Comparison of ENCODE assay signal across 1 cellular context in genomic region chr2:190319557-190320498, GRCh38.
TF ChIP-seq lines count a peak whose summit lies in the region.

A gene with protein sequence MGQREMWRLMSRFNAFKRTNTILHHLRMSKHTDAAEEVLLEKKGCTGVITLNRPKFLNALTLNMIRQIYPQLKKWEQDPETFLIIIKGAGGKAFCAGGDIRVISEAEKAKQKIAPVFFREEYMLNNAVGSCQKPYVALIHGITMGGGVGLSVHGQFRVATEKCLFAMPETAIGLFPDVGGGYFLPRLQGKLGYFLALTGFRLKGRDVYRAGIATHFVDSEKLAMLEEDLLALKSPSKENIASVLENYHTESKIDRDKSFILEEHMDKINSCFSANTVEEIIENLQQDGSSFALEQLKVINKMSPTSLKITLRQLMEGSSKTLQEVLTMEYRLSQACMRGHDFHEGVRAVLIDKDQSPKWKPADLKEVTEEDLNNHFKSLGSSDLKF (minus strand): TSS chr2:190319826. CDS start chr2:190319750, 76 bp downstream.

TF ChIP-seq in HepG2, 621 proteins besides CTCF, POLR2A, EP300 and RAD21 (continued from another document and continues in another):
- no peak for TF ChIP-seq E2F2 (CRISPR knock-in tag; IDR thresholded peaks at IDR 0.05; ENCODE audit: borderline replicate concordance)
- TF ChIP-seq, protein P1, sequence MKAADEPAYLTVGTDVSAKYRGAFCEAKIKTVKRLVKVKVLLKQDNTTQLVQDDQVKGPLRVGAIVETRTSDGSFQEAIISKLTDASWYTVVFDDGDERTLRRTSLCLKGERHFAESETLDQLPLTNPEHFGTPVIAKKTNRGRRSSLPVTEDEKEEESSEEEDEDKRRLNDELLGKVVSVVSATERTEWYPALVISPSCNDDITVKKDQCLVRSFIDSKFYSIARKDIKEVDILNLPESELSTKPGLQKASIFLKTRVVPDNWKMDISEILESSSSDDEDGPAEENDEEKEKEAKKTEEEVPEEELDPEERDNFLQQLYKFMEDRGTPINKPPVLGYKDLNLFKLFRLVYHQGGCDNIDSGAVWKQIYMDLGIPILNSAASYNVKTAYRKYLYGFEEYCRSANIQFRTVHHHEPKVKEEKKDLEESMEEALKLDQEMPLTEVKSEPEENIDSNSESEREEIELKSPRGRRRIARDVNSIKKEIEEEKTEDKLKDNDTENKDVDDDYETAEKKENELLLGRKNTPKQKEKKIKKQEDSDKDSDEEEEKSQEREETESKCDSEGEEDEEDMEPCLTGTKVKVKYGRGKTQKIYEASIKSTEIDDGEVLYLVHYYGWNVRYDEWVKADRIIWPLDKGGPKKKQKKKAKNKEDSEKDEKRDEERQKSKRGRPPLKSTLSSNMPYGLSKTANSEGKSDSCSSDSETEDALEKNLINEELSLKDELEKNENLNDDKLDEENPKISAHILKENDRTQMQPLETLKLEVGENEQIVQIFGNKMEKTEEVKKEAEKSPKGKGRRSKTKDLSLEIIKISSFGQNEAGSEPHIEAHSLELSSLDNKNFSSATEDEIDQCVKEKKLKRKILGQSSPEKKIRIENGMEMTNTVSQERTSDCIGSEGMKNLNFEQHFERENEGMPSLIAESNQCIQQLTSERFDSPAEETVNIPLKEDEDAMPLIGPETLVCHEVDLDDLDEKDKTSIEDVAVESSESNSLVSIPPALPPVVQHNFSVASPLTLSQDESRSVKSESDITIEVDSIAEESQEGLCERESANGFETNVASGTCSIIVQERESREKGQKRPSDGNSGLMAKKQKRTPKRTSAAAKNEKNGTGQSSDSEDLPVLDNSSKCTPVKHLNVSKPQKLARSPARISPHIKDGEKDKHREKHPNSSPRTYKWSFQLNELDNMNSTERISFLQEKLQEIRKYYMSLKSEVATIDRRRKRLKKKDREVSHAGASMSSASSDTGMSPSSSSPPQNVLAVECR (CRISPR knock-in tag; IDR thresholded peaks at IDR 0.05; ENCODE audit: borderline replicate concordance), result peak; percentile 91; the same call in 1 of the 2 replicates
- TF ChIP-seq SNAI1 (CRISPR knock-in tag; IDR thresholded peaks at IDR 0.05; ENCODE audit: borderline replicate concordance), result peak; percentile 67; the same call in 1 of the 2 replicates
- TF ChIP-seq STAG1 (CRISPR knock-in tag; IDR thresholded peaks at IDR 0.05), result peak; percentile 52
- peak; percentile 87; the same call in 1 of the 2 replicates for TF ChIP-seq ZNF335 (CRISPR knock-in tag; IDR thresholded peaks at IDR 0.05)
- TF ChIP-seq TFE3 (CRISPR knock-in tag; IDR thresholded peaks at IDR 0.05), result peak; percentile 78
- TF ChIP-seq PLRG1 (conservative IDR thresholded peaks at IDR 0.05), result no peak
- TF ChIP-seq AHR (CRISPR knock-in tag; IDR thresholded peaks at IDR 0.05), result peak; percentile 85
- no peak for TF ChIP-seq ATF7 (IDR thresholded peaks at IDR 0.05)
- TF ChIP-seq ATF7 (CRISPR knock-in tag; IDR thresholded peaks at IDR 0.05), result peak; percentile 72
- TF ChIP-seq XRCC5 (optimal IDR thresholded peaks at IDR 0.05; ENCODE audit: low read length), result peak; percentile 99
- peak; percentile 87; the same call in 1 of the 2 replicates for TF ChIP-seq ZSCAN29 (CRISPR knock-in tag; conservative IDR thresholded peaks at IDR 0.05)
- TF ChIP-seq TFDP1 (CRISPR knock-in tag; IDR thresholded peaks at IDR 0.05; ENCODE audit: borderline replicate concordance), result peak; percentile 81
- TF ChIP-seq HDAC1 (CRISPR knock-in tag; IDR thresholded peaks at IDR 0.05), result peak; percentile 95
- TF ChIP-seq ZNF703 (CRISPR knock-in tag; IDR thresholded peaks at IDR 0.05; ENCODE audit: borderline replicate concordance), result no peak
- no peak for TF ChIP-seq ZSCAN25 (CRISPR knock-in tag; IDR thresholded peaks at IDR 0.05)
- no peak for TF ChIP-seq ZNF251 (CRISPR knock-in tag; IDR thresholded peaks at IDR 0.05)
- TF ChIP-seq ZNF747 (CRISPR knock-in tag; IDR thresholded peaks at IDR 0.05; ENCODE audit: borderline replicate concordance), result peak; percentile 98
- TF ChIP-seq ZNF775 (CRISPR knock-in tag; IDR thresholded peaks at IDR 0.05; ENCODE audit: borderline replicate concordance), result no peak
- TF ChIP-seq JARID2 (CRISPR knock-in tag; IDR thresholded peaks at IDR 0.05; ENCODE audit: insufficient replicate concordance), result no peak
- TF ChIP-seq ZNF7 (CRISPR knock-in tag; IDR thresholded peaks at IDR 0.05), result no peak
- 0 out of 2 replicates have a peak, but pooled peaks have one; percentile 79 for TF ChIP-seq SMYD3 (CRISPR knock-in tag; IDR thresholded peaks at IDR 0.05)
- TF ChIP-seq LBX2 (CRISPR knock-in tag; IDR thresholded peaks at IDR 0.05; ENCODE audit: borderline replicate concordance), result peak; percentile 67; the same call in 1 of the 2 replicates
- TF ChIP-seq ZNF33A (CRISPR knock-in tag; IDR thresholded peaks at IDR 0.05; ENCODE audit: borderline replicate concordance), result no peak
- peak; percentile 38; the same call in 1 of the 2 replicates for TF ChIP-seq ZNF3 (CRISPR knock-in tag; IDR thresholded peaks at IDR 0.05)
- TF ChIP-seq, protein P2, sequence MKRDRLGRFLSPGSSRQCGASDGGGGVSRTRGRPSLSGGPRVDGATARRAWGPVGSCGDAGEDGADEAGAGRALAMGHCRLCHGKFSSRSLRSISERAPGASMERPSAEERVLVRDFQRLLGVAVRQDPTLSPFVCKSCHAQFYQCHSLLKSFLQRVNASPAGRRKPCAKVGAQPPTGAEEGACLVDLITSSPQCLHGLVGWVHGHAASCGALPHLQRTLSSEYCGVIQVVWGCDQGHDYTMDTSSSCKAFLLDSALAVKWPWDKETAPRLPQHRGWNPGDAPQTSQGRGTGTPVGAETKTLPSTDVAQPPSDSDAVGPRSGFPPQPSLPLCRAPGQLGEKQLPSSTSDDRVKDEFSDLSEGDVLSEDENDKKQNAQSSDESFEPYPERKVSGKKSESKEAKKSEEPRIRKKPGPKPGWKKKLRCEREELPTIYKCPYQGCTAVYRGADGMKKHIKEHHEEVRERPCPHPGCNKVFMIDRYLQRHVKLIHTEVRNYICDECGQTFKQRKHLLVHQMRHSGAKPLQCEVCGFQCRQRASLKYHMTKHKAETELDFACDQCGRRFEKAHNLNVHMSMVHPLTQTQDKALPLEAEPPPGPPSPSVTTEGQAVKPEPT (CRISPR knock-in tag; IDR thresholded peaks at IDR 0.05; ENCODE audit: low read depth), result 0 out of 2 replicates have a peak, but pooled peaks have one; percentile 74
- TF ChIP-seq ZNF780A (CRISPR knock-in tag; IDR thresholded peaks at IDR 0.05), result no peak
- peak; percentile 79; the same call in 1 of the 2 replicates for TF ChIP-seq ZSCAN20 (CRISPR knock-in tag; IDR thresholded peaks at IDR 0.05; ENCODE audit: borderline replicate concordance)
- peak; percentile 98 for TF ChIP-seq UBTF (CRISPR knock-in tag; IDR thresholded peaks at IDR 0.05)
- TF ChIP-seq SKIL (CRISPR knock-in tag; IDR thresholded peaks at IDR 0.05; ENCODE audit: borderline replicate concordance), result no peak
- peak; percentile 67; the same call in 1 of the 2 replicates for TF ChIP-seq SIX1 (CRISPR knock-in tag; IDR thresholded peaks at IDR 0.05; ENCODE audit: borderline replicate concordance)
- TF ChIP-seq SAFB2 (CRISPR knock-in tag; IDR thresholded peaks at IDR 0.05; ENCODE audit: borderline replicate concordance, low read depth), result peak; percentile 54; the same call in 1 of the 2 replicates
- TF ChIP-seq, protein P3, sequence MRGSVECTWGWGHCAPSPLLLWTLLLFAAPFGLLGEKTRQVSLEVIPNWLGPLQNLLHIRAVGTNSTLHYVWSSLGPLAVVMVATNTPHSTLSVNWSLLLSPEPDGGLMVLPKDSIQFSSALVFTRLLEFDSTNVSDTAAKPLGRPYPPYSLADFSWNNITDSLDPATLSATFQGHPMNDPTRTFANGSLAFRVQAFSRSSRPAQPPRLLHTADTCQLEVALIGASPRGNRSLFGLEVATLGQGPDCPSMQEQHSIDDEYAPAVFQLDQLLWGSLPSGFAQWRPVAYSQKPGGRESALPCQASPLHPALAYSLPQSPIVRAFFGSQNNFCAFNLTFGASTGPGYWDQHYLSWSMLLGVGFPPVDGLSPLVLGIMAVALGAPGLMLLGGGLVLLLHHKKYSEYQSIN (CRISPR knock-in tag; IDR thresholded peaks at IDR 0.05; ENCODE audit: borderline replicate concordance), result no peak
- TF ChIP-seq MAFK (conservative IDR thresholded peaks at IDR 0.05 in 1 of 2, IDR thresholded peaks at IDR 0.05 in 1 of 2; ENCODE audit: low read length in 2 of 2), result no peak; a peak in 1 of 4 replicates
- peak; percentile 65; the same call in 1 of the 2 replicates for TF ChIP-seq ZNF839 (CRISPR knock-in tag; IDR thresholded peaks at IDR 0.05; ENCODE audit: borderline replicate concordance)
- TF ChIP-seq SAP130 (CRISPR knock-in tag; IDR thresholded peaks at IDR 0.05; ENCODE audit: low read depth), result peak; percentile 98
- peak; percentile 92 for TF ChIP-seq PHF21A (CRISPR knock-in tag; IDR thresholded peaks at IDR 0.05)
- TF ChIP-seq ZNF138 (CRISPR knock-in tag; IDR thresholded peaks at IDR 0.05; ENCODE audit: low read depth), result peak; percentile 51; the same call in 1 of the 2 replicates
